Comparison of ENCODE assay signal across 8 cellular contexts in the genomic region with DNA sequence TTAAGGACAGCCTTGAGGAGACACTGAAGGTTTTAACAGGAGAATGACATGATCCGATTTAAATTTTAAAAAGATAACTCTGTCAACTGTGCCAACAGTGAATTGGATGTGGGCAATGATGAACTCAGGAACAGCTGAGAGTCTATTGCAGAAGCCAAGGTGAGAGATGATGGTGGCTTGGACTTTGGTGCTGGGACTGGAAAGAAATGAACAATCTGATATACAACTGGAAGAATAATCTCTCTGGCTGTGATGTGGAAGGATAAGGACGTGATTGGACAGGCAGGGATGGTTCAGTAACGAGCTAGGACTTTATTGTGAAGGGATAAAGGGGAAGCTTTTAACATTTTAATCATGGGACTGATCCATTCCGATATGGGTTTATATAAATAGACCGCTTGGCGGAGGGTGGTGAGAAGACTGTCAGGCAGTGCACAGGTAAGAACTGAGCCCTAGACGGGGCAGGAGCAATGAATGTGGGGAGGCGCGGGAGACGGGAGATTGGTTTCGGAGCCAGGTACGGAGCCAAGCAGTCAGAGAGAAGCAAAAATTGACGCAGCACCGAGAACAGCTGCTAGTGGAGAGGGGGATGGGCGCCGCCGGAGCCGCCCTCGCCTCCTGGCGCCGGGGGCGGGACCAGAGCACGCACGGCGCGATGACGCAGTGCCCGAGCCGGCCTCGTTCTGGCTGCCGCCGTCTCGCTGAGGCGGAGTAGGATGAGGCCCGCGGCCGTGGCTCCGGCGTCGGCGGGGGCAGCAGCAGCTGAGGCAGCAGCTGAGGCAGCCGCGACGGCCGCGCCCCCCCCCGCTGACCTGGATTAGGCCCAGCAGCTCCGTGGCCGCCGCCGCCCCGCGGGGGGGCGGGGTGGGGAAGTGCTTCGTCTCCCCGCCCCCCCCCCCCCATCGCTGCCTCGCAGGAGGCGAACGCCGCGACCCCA. TPM values are rescaled to one million over a fixed set of nuclear protein-coding genes. Genes with fewer than 3 reads are reported as not detected.
DNase-seq lines count a peak whose midpoint lies in the region; ATAC-seq and TF ChIP-seq lines count a peak whose summit lies in the region.

A gene with protein sequence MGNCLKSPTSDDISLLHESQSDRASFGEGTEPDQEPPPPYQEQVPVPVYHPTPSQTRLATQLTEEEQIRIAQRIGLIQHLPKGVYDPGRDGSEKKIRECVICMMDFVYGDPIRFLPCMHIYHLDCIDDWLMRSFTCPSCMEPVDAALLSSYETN (plus strand): TSS at position 663 of the 937 bp plus-strand sequence. CDS start 484 bp downstream, outside the sequence.

- H3K4me1 ChIP-seq in DOHH2 (ENCODE audit: control insufficient read depth, low read length) (peaks cover 29% of the 10 kb centered on the region), GM23338 (ENCODE audit: insufficient read depth) (peaks cover 20% of the 10 kb centered on the region)

- peak within 1 kb of the TSS; percentile 82 for H3K4me3 Mint-ChIP-seq in GM23338
- H3K4me3 Mint-ChIP-seq in activated T-helper 2 cell treated with anti-CD3 and anti-CD28 coated beads, Interferon-gamma antibody, Interleukin-2, Interleukin-4, amounts not matched to agents 10 μg/mL and 5 μg/mL and 100 μg/mL, durations not matched to agents 14 hours and 24 hours and 36 hours (ENCODE audit: low read depth): peak within 1 kb of the TSS; percentile 93
- peak within 1 kb of the TSS; percentile 90 for H3K4me3 Mint-ChIP-seq in natural killer cell

- peak within 1 kb of the TSS; percentile 100 for H2AFZ ChIP-seq in GM23338

- H3F3A ChIP-seq in DOHH2 (ENCODE audit: control insufficient read depth, insufficient read depth): peaks cover 19% of the 10 kb centered on the region
- H3F3A ChIP-seq in GM23338 (replicated peaks; ENCODE audit: low read depth): no peaks in the 10 kb centered on the region

- peak within 1 kb of the TSS; percentile 96 for H3K4me2 ChIP-seq in DOHH2 (ENCODE audit: low read length)
- peak within 1 kb of the TSS; percentile 99 for H3K4me2 ChIP-seq in GM23338

- peak within 1 kb of the TSS; percentile 19 for H3K27ac Mint-ChIP-seq in GM23338
- H3K27ac Mint-ChIP-seq in activated T-helper 2 cell treated with anti-CD3 and anti-CD28 coated beads, Interferon-gamma antibody, Interleukin-2, Interleukin-4, amounts not matched to agents 10 μg/mL and 5 μg/mL and 100 μg/mL, durations not matched to agents 14 hours and 24 hours and 36 hours: peak within 1 kb of the TSS; percentile 85
- H3K27ac Mint-ChIP-seq in natural killer cell: no peak within 1 kb of the TSS

- H3K27me3 ChIP-seq in DOHH2 (ENCODE audit: control insufficient read depth, low read length) (peaks cover 66% of the 10 kb centered on the region), GM23338 (ENCODE audit: insufficient read depth) (peaks cover 15% of the 10 kb centered on the region; the same call in 1 of the 2 replicates)

- H4K20me1 ChIP-seq in DOHH2 (ENCODE audit: control insufficient read depth, insufficient read depth, low read depth, low read length) (peaks cover 15% of the 10 kb centered on the region; the same call in 1 of the 2 replicates), GM23338 (replicated peaks; ENCODE audit: insufficient read depth) (peaks cover 20% of the 10 kb centered on the region)

- DNase-seq in GM23338 (ENCODE audit: low spot score) (peak; percentile 94), LHCN-M2 (ENCODE audit: low read depth) (peak; percentile 90), RPMI8226 (peak; percentile 98), fibroblast of mammary gland (ENCODE audit: low read depth) (peak; percentile 82), natural killer cell (peak; percentile 93)
- peak; percentile 90 for DNase-seq in activated T-helper 2 cell treated with anti-CD3 and anti-CD28 coated beads, Interferon-gamma antibody, Interleukin-2, Interleukin-4, amounts not matched to agents 10 μg/mL and 5 μg/mL and 100 μg/mL, durations not matched to agents 14 hours and 24 hours and 36 hours (ENCODE audit: low spot score)
- DNase-seq in stimulated activated naive CD4-positive, alpha-beta T cell (lab: John Stamatoyannopoulos, UW): peak; percentile 83 to 93 (median 90)

- H3K36me3 ChIP-seq in DOHH2 (ENCODE audit: control insufficient read depth, low read length) (no peaks in the 10 kb centered on the region), GM23338 (ENCODE audit: insufficient read depth) (no peaks in the 10 kb centered on the region)

- no peaks in the 10 kb centered on the region for H3K36me3 Mint-ChIP-seq in GM23338 (ENCODE audit: low read depth)
- H3K36me3 Mint-ChIP-seq in activated T-helper 2 cell treated with anti-CD3 and anti-CD28 coated beads, Interferon-gamma antibody, Interleukin-2, Interleukin-4, amounts not matched to agents 10 μg/mL and 5 μg/mL and 100 μg/mL, durations not matched to agents 14 hours and 24 hours and 36 hours (ENCODE audit: low read depth): peaks cover 17% of the 10 kb centered on the region
- H3K36me3 Mint-ChIP-seq in natural killer cell: no peaks in the 10 kb centered on the region

- no peak for TF ChIP-seq CTCF in DOHH2 (IDR thresholded peaks at IDR 0.05; ENCODE audit: low read depth, low read length, poor library complexity, severe bottlenecking)
- no peak for TF ChIP-seq CTCF in GM23338 (conservative IDR thresholded peaks at IDR 0.05; ENCODE audit: low read depth in 2 of 2)
- TF ChIP-seq CTCF in fibroblast of mammary gland (conservative IDR thresholded peaks at IDR 0.05; ENCODE audit: control insufficient read depth, insufficient read depth, low read depth, low read length): no peak
- no peak for TF ChIP-seq CTCF in natural killer cell (IDR thresholded peaks at IDR 0.05)

- H3K9me2 ChIP-seq in DOHH2 (replicated peaks; ENCODE audit: control insufficient read depth, low read length) (no peaks in the 10 kb centered on the region), GM23338 (ENCODE audit: insufficient read depth) (no peaks in the 10 kb centered on the region)

- H3K9me3 Mint-ChIP-seq in GM23338 (no peaks in the 10 kb centered on the region), natural killer cell (no peaks in the 10 kb centered on the region)
- no peaks in the 10 kb centered on the region for H3K9me3 Mint-ChIP-seq in activated T-helper 2 cell treated with anti-CD3 and anti-CD28 coated beads, Interferon-gamma antibody, Interleukin-2, Interleukin-4, amounts not matched to agents 10 μg/mL and 5 μg/mL and 100 μg/mL, durations not matched to agents 14 hours and 24 hours and 36 hours

- peaks cover 8% of the 10 kb centered on the region for H3K27me3 Mint-ChIP-seq in GM23338 (ENCODE audit: insufficient read depth, low read depth, poor library complexity)
- H3K27me3 Mint-ChIP-seq in activated T-helper 2 cell treated with anti-CD3 and anti-CD28 coated beads, Interferon-gamma antibody, Interleukin-2, Interleukin-4, amounts not matched to agents 10 μg/mL and 5 μg/mL and 100 μg/mL, durations not matched to agents 14 hours and 24 hours and 36 hours (ENCODE audit: low read depth): no peaks in the 10 kb centered on the region
- no peaks in the 10 kb centered on the region for H3K27me3 Mint-ChIP-seq in natural killer cell (ENCODE audit: low read depth in 2 of 2)

- peak; percentile 94 for ATAC-seq in GM23338
- peak; percentile 93 to 98 (median 95) for ATAC-seq in natural killer cell

- H3K4me3 ChIP-seq in DOHH2 (ENCODE audit: low read length) (peak within 1 kb of the TSS; percentile 78), GM23338 (peak within 1 kb of the TSS; percentile 96), fibroblast of mammary gland (ENCODE audit: control insufficient read depth, low read depth, low read length) (peak within 1 kb of the TSS; percentile 94)

- H3K27ac ChIP-seq in DOHH2 (ENCODE audit: low read depth, low read length) (no peak within 1 kb of the TSS), GM23338 (ENCODE audit: low read depth) (no peak within 1 kb of the TSS)

- intact Hi-C loops in activated T-helper 2 cell treated with anti-CD3 and anti-CD28 coated beads, Interferon-gamma antibody, Interleukin-2, Interleukin-4, amounts not matched to agents 10 μg/mL and 5 μg/mL and 100 μg/mL, durations not matched to agents 14 hours and 24 hours and 36 hours (cut with micrococcal nuclease): loop anchor here (1.0 kb wide), 4 partner anchors 21 to 60 kb away; no protein-coding TSS in a partner anchor
- intact Hi-C loops in natural killer cell (cut with micrococcal nuclease): loop anchor here (5.0 kb wide), 1 partner anchor 274 kb away; the partner anchor contains the start of gene FAF1

- H3K79me2 ChIP-seq in DOHH2 (ENCODE audit: control insufficient read depth, low read length) (no peaks in the 10 kb centered on the region), GM23338 (replicated peaks; ENCODE audit: insufficient read depth) (peaks cover 44% of the 10 kb centered on the region)

- H3K9me3 ChIP-seq in DOHH2 (ENCODE audit: control insufficient read depth, insufficient read depth, low read length): no peaks in the 10 kb centered on the region

- H3K4me1 Mint-ChIP-seq in GM23338 (peaks cover 18% of the 10 kb centered on the region), natural killer cell (peaks cover 31 to 39% of the 10 kb centered on the region in 2 donors)
- H3K4me1 Mint-ChIP-seq in activated T-helper 2 cell treated with anti-CD3 and anti-CD28 coated beads, Interferon-gamma antibody, Interleukin-2, Interleukin-4, amounts not matched to agents 10 μg/mL and 5 μg/mL and 100 μg/mL, durations not matched to agents 14 hours and 24 hours and 36 hours (ENCODE audit: low read depth): peaks cover 34% of the 10 kb centered on the region

TF ChIP-seq in GM23338, 12 proteins besides CTCF, POLR2A, EP300 and RAD21 (continues in another document):
- no peak for TF ChIP-seq NANOG (IDR thresholded peaks at IDR 0.05; ENCODE audit: borderline replicate concordance)
- no peak for TF ChIP-seq EZH2 (IDR thresholded peaks at IDR 0.05; ENCODE audit: low read depth, unreplicated experiment)
- TF ChIP-seq CREB1 (CRISPR knock-in tag; IDR thresholded peaks at IDR 0.05; ENCODE audit: low read depth): peak; percentile 88

RNA-seq across cellular contexts. Expression of the gene that starts here (rescaled TPM):
- 43.0 and 48.6 TPM in 2 replicates for total RNA-seq in GM23338 (2014; rRNA removed; shearing (Covaris generic))
- polyA plus RNA-seq in GM23338 (2016; fragmentation: Nextera tagmentation; extraction: Ambion mirVana): 22.3 and 23.7 TPM in 2 replicates
- total RNA-seq in LHCN-M2 (2014; rRNA removed) (99.9 and 111 TPM in 2 replicates), natural killer cell (10 to 100 TPM; 68.3 to 89.5 (median 68.4) TPM)
- 107 TPM for polyA plus RNA-seq in LHCN-M2 (2012)
- 64.8 and 65.6 TPM in 2 replicates for total RNA-seq in activated T-helper 2 cell treated with anti-CD3 and anti-CD28 coated beads, Interferon-gamma antibody, Interleukin-2, Interleukin-4, amounts not matched to agents 10 μg/mL and 5 μg/mL and 100 μg/mL, durations not matched to agents 14 hours and 24 hours and 36 hours

Comparison
In these comparisons a context has a peak if more than half of its experiments do, and no peak if none do; other contexts are left out.
1. H3K27ac Mint-ChIP-seq: peak in GM23338 (single experiment) and activated T-helper 2 cell treated with anti-CD3 and anti-CD28 coated beads, Interferon-gamma antibody, Interleukin-2, Interleukin-4, amounts not matched to agents 10 μg/mL and 5 μg/mL and 100 μg/mL, durations not matched to agents 14 hours and 24 hours and 36 hours (single experiment); none in natural killer cell (0 of 2).
2. Peak in every context shown above with its lines, with median percentiles within 50 percentile points of each other: H3K4me3 ChIP-seq, DNase-seq and H3K4me3 Mint-ChIP-seq.